In the genomic region with DNA sequence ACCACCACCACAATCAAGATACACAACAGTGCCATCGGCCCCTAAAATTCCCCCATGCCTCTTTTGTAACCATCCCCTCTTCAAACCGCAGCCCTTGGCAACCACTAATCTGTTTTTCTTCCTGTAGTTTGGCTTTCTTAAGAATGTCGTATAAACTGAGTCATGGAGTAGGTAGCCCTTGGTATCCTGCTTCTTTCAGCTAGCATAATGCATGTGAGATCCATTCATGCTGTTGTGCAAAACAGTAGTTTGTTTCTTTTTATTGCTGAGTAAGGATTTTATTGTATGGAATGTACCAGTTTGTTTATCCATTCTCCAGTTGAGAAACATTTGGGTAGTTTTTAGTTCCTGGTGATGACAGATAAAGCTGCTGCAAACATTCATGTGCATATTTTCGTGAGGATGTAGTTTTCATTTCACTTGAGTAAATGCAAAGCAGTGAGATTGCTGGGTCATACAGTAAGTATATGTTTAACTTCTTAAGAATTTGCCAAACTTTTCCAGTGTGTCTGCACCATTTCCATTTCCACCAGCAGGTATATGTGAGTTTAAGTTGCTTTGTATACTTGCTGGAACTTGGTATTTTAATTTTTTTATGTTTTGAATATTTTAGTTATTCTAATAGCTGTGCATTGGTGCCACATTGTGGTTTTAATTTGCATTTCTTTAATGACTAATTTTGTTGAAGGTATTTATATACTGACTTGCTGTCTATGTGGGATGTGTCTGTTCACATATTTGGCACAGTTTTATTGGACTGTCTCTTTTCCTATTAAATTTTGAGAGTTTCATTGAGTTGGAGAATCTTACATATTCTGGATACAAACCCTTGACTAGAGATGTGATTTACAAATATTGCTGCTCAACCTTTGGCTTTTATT, we compare ENCODE assay signal across 8 cellular contexts.
A peak's percentile ranks its signal among the peaks of the same experiment; 100 is the strongest.
DNase-seq lines count a peak whose midpoint lies in the region; ATAC-seq and TF ChIP-seq lines count a peak whose summit lies in the region.

No MANE protein-coding gene starts in this region.

- peak; percentile 67 for ATAC-seq in GM21619 (IDR thresholded peaks at IDR 0.05; ENCODE audit: unreplicated experiment)
- ATAC-seq in HG02852 (IDR thresholded peaks at IDR 0.05; ENCODE audit: unreplicated experiment), result no peak
- ATAC-seq in HG03159 (IDR thresholded peaks at IDR 0.05; ENCODE audit: unreplicated experiment), result no peak

- TF ChIP-seq CTCF in NB4 (IDR thresholded peaks at IDR 0.05; ENCODE audit: low read depth, low read length) (no peak), epithelial cell of proximal tubule (conservative IDR thresholded peaks at IDR 0.05; ENCODE audit: low read depth, low read length) (no peak)

- TF ChIP-seq POLR2A in NB4 (IDR thresholded peaks at IDR 0.05; ENCODE audit: extremely low read depth, insufficient read length), result no peak

- in situ Hi-C loops in G401 (cut with HindIII; ENCODE audit: low sequenced_read_pairs), result no loop called here

- DNase-seq in AML-193 (lab: John Stamatoyannopoulos, UW) (peak; percentile 29 to 61), NB4 (ENCODE audit: low read depth) (peak; percentile 96), epithelial cell of proximal tubule (ENCODE audit: low read depth) (peak; percentile 13), putamen (ENCODE audit: low spot score) (no peak), G401 (ENCODE audit: low spot score) (no peak)

- H3K4me3 ChIP-seq in NB4 (ENCODE audit: low read depth, low read length) (peak overlapping the region; percentile 48), epithelial cell of proximal tubule (ENCODE audit: low read depth, low read length) (no peak overlapping the region)

Comparison
In these comparisons a context has a peak if more than half of its experiments do, and no peak if none do; other contexts are left out.
1. DNase-seq: peak in AML-193 (2 of 2), NB4 (single experiment) and epithelial cell of proximal tubule (single experiment); none in putamen (single experiment) and G401 (single experiment).